ENCODE assay signal across 14 cellular contexts in genomic region chr11:130715085-130715932, GRCh38.
DNase-seq lines count a peak whose midpoint lies in the region; ATAC-seq and TF ChIP-seq lines count a peak whose summit lies in the region.
"Had no signal": no experiment of that assay in that cellular context is flagged by ENCODE, and none has a peak within 500 bp of the region (broad histone marks: within the 10 kb centered on the region; RNA-seq: fewer than 3 reads in every experiment).

No MANE protein-coding gene starts in this region.

- H3K9me3 ChIP-seq in right atrium auricular region: no peaks in the 10 kb centered on the region
- H3K9me3 ChIP-seq in endodermal cell (ENCODE audit: control insufficient read depth, low read length): no peaks in the 10 kb centered on the region
- H3K9me3 ChIP-seq in left lung: no peaks in the 10 kb centered on the region
- H3K9me3 ChIP-seq: BE2C had no signal

- H3K27me3 Mint-ChIP-seq in endodermal cell (ENCODE audit: insufficient read depth) (peaks cover 6% of the 10 kb centered on the region), osteocyte (ENCODE audit: unreplicated experiment) (no peaks in the 10 kb centered on the region)

- H3K4me1 ChIP-seq in right atrium auricular region (peaks cover 0 to under 1% of the 10 kb centered on the region in 2 donors), endodermal cell (ENCODE audit: control insufficient read depth, insufficient read depth, low read length) (no peaks in the 10 kb centered on the region), left lung (no peaks in the 10 kb centered on the region)
- H3K4me1 ChIP-seq: BE2C had no signal

- no peaks in the 10 kb centered on the region for H3K4me1 Mint-ChIP-seq in endodermal cell
- peaks cover 33% of the 10 kb centered on the region for H3K4me1 Mint-ChIP-seq in osteocyte (ENCODE audit: unreplicated experiment)
- H3K4me1 Mint-ChIP-seq: CD4-positive, CD25-positive, alpha-beta regulatory T cell; CD8-positive, alpha-beta memory T cell; H9 had no signal

- peak; percentile 52 for ATAC-seq in left ventricle myocardium superior
- ATAC-seq in left lung: no peak

- TF ChIP-seq CTCF in right atrium auricular region (IDR thresholded peaks at IDR 0.05) (no peak), endodermal cell (conservative IDR thresholded peaks at IDR 0.05) (no peak), osteocyte (IDR thresholded peaks at IDR 0.05) (no peak), left lung (IDR thresholded peaks at IDR 0.05) (no peak)

- H3K27ac Mint-ChIP-seq in endodermal cell: no peak overlapping the region
- no peak overlapping the region for H3K27ac Mint-ChIP-seq in osteocyte (ENCODE audit: unreplicated experiment)
- H3K27ac Mint-ChIP-seq: CD4-positive, CD25-positive, alpha-beta regulatory T cell; CD8-positive, alpha-beta memory T cell; H9 had no signal

- no peaks in the 10 kb centered on the region for H3K36me3 Mint-ChIP-seq in endodermal cell (ENCODE audit: low read depth)
- H3K36me3 Mint-ChIP-seq in osteocyte (ENCODE audit: unreplicated experiment): no peaks in the 10 kb centered on the region
- H3K36me3 Mint-ChIP-seq: CD4-positive, CD25-positive, alpha-beta regulatory T cell; CD8-positive, alpha-beta memory T cell had no signal

- intact Hi-C loops in left ventricle myocardium superior (cut with micrococcal nuclease): no loop called here
- intact Hi-C loops in left lung (cut with DNase I): no loop called here

- WGBS in endodermal cell (ENCODE audit: insufficient coverage in 1 of 2, insufficient read length in 1 of 2), 2 experiments: 87 to 90% methylated on average over 3 to 4 of the region's 4 CpGs

- H3K4me3 ChIP-seq in right atrium auricular region (no peak overlapping the region), endodermal cell (ENCODE audit: low read length) (no peak overlapping the region), left lung (no peak overlapping the region)

- H3K27me3 ChIP-seq in right atrium auricular region (no peaks in the 10 kb centered on the region), endodermal cell (ENCODE audit: control insufficient read depth, insufficient read depth, low read length, poor library complexity, severe bottlenecking) (no peaks in the 10 kb centered on the region), left lung (no peaks in the 10 kb centered on the region)
- H3K27me3 ChIP-seq: BE2C had no signal

- DNase-seq in left ventricle myocardium superior (no peak), right atrium auricular region (ENCODE audit: low spot score) (no peak), endodermal cell (peak; percentile 13), osteocyte (ENCODE audit: extremely low spot score, unreplicated experiment) (peak; percentile 44), left lung (no peak), islet precursor cell (no peak), globus pallidus (ENCODE audit: low spot score) (no peak)
- DNase-seq: ACHN; BE2C; C1 segment of cervical spinal cord; CD4-positive, CD25-positive, alpha-beta regulatory T cell; CD8-positive, alpha-beta memory T cell; COR-L47; H9 had no signal

- H3K4me3 Mint-ChIP-seq in endodermal cell (no peak overlapping the region), osteocyte (ENCODE audit: unreplicated experiment) (no peak overlapping the region)
- H3K4me3 Mint-ChIP-seq: CD4-positive, CD25-positive, alpha-beta regulatory T cell; CD8-positive, alpha-beta memory T cell; H9 had no signal

- H3K36me3 ChIP-seq in right atrium auricular region (no peaks in the 10 kb centered on the region), endodermal cell (ENCODE audit: control insufficient read depth, insufficient read depth, low read length) (no peaks in the 10 kb centered on the region), left lung (no peaks in the 10 kb centered on the region)
- H3K36me3 ChIP-seq: BE2C had no signal

- H3K9me3 Mint-ChIP-seq in endodermal cell: no peaks in the 10 kb centered on the region
- no peaks in the 10 kb centered on the region for H3K9me3 Mint-ChIP-seq in osteocyte (ENCODE audit: unreplicated experiment)
- H3K9me3 Mint-ChIP-seq: CD8-positive, alpha-beta memory T cell; H9 had no signal

- no peak overlapping the region for H3K9ac ChIP-seq in endodermal cell (ENCODE audit: extremely low read depth, low read length, poor library complexity, severe bottlenecking)

- no peak overlapping the region for H3K27ac ChIP-seq in right atrium auricular region
- H3K27ac ChIP-seq in endodermal cell (ENCODE audit: low read depth, low read length): no peak overlapping the region
- no peak overlapping the region for H3K27ac ChIP-seq in left lung

Comparison
In these comparisons a context has a peak if more than half of its experiments do, and no peak if none do; other contexts are left out.
1. DNase-seq: peak in endodermal cell (single experiment) and osteocyte (single experiment); none in left ventricle myocardium superior (single experiment), right atrium auricular region (single experiment), left lung (0 of 2), islet precursor cell (single experiment) and globus pallidus (single experiment).